ENCODE assay signal across 9 cellular contexts in genomic region chr6:21953831-21954801, GRCh38.
DNase-seq lines count a peak whose midpoint lies in the region; ATAC-seq, FAIRE-seq and TF ChIP-seq lines count a peak whose summit lies in the region.
"Had no signal": no experiment of that assay in that cellular context is flagged by ENCODE, and none has a peak within 500 bp of the region (broad histone marks: within the 10 kb centered on the region; RNA-seq: fewer than 3 reads in every experiment).

No MANE protein-coding gene starts in this region.

- H3K4me2 ChIP-seq in astrocyte (ENCODE audit: low read length) = peak overlapping the region; percentile 17

- DNase-seq in CMK (ENCODE audit: low read depth) = peak; percentile 74
- DNase-seq in Kasumi-1 (lab: John Stamatoyannopoulos, UW) = peak; percentile 70 to 79
- DNase-seq in astrocyte (ENCODE audit: low read depth) = peak; percentile 86
- DNase-seq in lower lobe of right lung = no peak
- no peak for DNase-seq in cerebellar nuclear complex (lab: John Stamatoyannopoulos, UW)
- no peak for DNase-seq in ureter (ENCODE audit: low spot score)

- no peak overlapping the region for H3K27ac ChIP-seq in astrocyte (ENCODE audit: low read depth, low read length)
- H3K27ac ChIP-seq in lower lobe of right lung = peak overlapping the region; percentile 40
- H3K27ac ChIP-seq: adrenal gland had no signal

- H3K27me3 ChIP-seq in astrocyte (ENCODE audit: insufficient read depth, low read length) (no peaks in the 10 kb centered on the region), lower lobe of right lung (ENCODE audit: low read depth) (no peaks in the 10 kb centered on the region)
- H3K27me3 ChIP-seq: adrenal gland had no signal

- peak overlapping the region; percentile 43 for H3K27ac Mint-ChIP-seq in astrocyte (ENCODE audit: unreplicated experiment)

- H4K20me1 ChIP-seq in astrocyte (ENCODE audit: insufficient read depth, low read length) = no peaks in the 10 kb centered on the region

- H3K4me3 Mint-ChIP-seq in astrocyte (ENCODE audit: unreplicated experiment) = no peak overlapping the region

- H3K4me3 ChIP-seq in astrocyte (ENCODE audit: insufficient read depth, low read depth, low read length) (no peak overlapping the region), lower lobe of right lung (no peak overlapping the region)
- H3K4me3 ChIP-seq: adrenal gland had no signal

- FAIRE-seq in astrocyte (lab: Jason Lieb, UNC) = no peak

- no peaks in the 10 kb centered on the region for H3K9me3 Mint-ChIP-seq in astrocyte (ENCODE audit: unreplicated experiment)

- no peak overlapping the region for H2AFZ ChIP-seq in astrocyte (ENCODE audit: low read depth, low read length)

- peaks cover 5% of the 10 kb centered on the region for H3K36me3 Mint-ChIP-seq in astrocyte (ENCODE audit: low read depth, unreplicated experiment)

- H3K36me3 ChIP-seq in astrocyte (ENCODE audit: insufficient read depth, low read length) (no peaks in the 10 kb centered on the region), lower lobe of right lung (no peaks in the 10 kb centered on the region)
- H3K36me3 ChIP-seq: adrenal gland had no signal

- TF ChIP-seq CTCF in astrocyte (IDR thresholded peaks at IDR 0.05; ENCODE audit: insufficient read depth, low read depth, low read length) = no peak
- no peak for TF ChIP-seq CTCF in lower lobe of right lung (IDR thresholded peaks at IDR 0.05)

- intact Hi-C loops in lower lobe of right lung (cut with DNase I) = no loop called here

- H3K4me1 ChIP-seq in astrocyte (ENCODE audit: insufficient read depth, low read length) (peaks cover 24% of the 10 kb centered on the region), lower lobe of right lung (peaks cover 42% of the 10 kb centered on the region)
- H3K4me1 ChIP-seq: adrenal gland had no signal

- no peaks in the 10 kb centered on the region for H3K79me2 ChIP-seq in astrocyte (ENCODE audit: insufficient read depth, low read length)

- H3K9me3 ChIP-seq in astrocyte (ENCODE audit: insufficient read depth, low read depth, low read length) (no peaks in the 10 kb centered on the region), lower lobe of right lung (no peaks in the 10 kb centered on the region)
- H3K9me3 ChIP-seq: adrenal gland had no signal

- peaks cover 43% of the 10 kb centered on the region for H3K4me1 Mint-ChIP-seq in astrocyte (ENCODE audit: low read depth, unreplicated experiment)

- H3K9ac ChIP-seq in astrocyte (ENCODE audit: low read length) = peak overlapping the region; percentile 3

- H3K27me3 Mint-ChIP-seq in astrocyte (ENCODE audit: low read depth, unreplicated experiment) = no peaks in the 10 kb centered on the region

- peak; percentile 34 to 45 for ATAC-seq in lower lobe of right lung
- no peak for ATAC-seq in HG02642 (IDR thresholded peaks at IDR 0.05; ENCODE audit: poor library complexity, unreplicated experiment)
- ATAC-seq in GM21526 (IDR thresholded peaks at IDR 0.05; ENCODE audit: low FRiP score, unreplicated experiment) = no peak

Comparison
In these comparisons a context has a peak if more than half of its experiments do, and no peak if none do; other contexts are left out.
1. DNase-seq: peak in CMK (single experiment), Kasumi-1 (2 of 2) and astrocyte (single experiment); none in lower lobe of right lung (single experiment), cerebellar nuclear complex (0 of 2) and ureter (single experiment).
2. ATAC-seq: peak in lower lobe of right lung (2 of 2); none in HG02642 (single experiment) and GM21526 (single experiment).